17 cellular contexts compared by ENCODE assay signal in the genomic region with DNA sequence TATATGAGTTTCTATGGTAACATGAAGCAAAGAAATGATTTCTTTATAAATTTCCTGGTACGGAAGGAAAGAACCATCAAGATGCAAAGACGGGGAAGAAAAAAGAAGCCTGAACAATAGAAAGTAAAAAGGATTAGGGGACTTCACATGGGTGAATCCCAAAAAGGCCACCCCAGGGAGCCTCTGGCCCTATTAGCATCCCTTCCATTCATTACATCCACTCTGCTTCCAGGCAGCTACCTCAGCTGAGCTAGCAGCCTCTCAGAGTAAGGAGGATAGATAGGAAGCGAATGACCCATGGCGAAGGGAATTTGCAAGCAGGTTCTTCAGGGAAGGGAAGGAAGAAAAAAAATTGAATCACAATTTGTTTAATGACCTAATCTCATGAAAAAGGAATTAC.
A peak's percentile ranks its signal among the peaks of the same experiment; 100 is the strongest.
DNase-seq lines count a peak whose midpoint lies in the region; ATAC-seq and TF ChIP-seq lines count a peak whose summit lies in the region.
"Had no signal": no experiment of that assay in that cellular context is flagged by ENCODE, and none has a peak within 500 bp of the region (broad histone marks: within the 10 kb centered on the region; RNA-seq: fewer than 3 reads in every experiment).

No MANE protein-coding gene starts in this region.

- no peaks in the 10 kb centered on the region for H3K79me1 ChIP-seq in neuronal stem cell (ENCODE audit: low read depth, low read length)

- H3K27ac ChIP-seq in HUES64 (ENCODE audit: low read depth, low read length) (peak overlapping the region; percentile 92), iPS-20b (ENCODE audit: low read length) (no peak overlapping the region), neuronal stem cell (replicated peaks; ENCODE audit: low read length) (peak overlapping the region; percentile 84), body of pancreas (no peak overlapping the region)

- no peak overlapping the region for H3K4me2 ChIP-seq in neuronal stem cell (ENCODE audit: insufficient read depth, low read length, poor library complexity, severe bottlenecking)

- H2BK5ac ChIP-seq in neuronal stem cell (ENCODE audit: low read length): no peak overlapping the region

- peaks cover 31% of the 10 kb centered on the region for H3K4me1 Mint-ChIP-seq in glutamatergic neuron (ENCODE audit: low read depth, unreplicated experiment)
- H3K4me1 Mint-ChIP-seq: CD4-positive, CD25-positive, alpha-beta regulatory T cell; IgD-negative memory B cell had no signal

- no peak overlapping the region for H4K91ac ChIP-seq in neuronal stem cell (ENCODE audit: low read depth, low read length, poor library complexity)

- peak overlapping the region; percentile 0 for H3K27ac Mint-ChIP-seq in glutamatergic neuron (ENCODE audit: unreplicated experiment)
- H3K27ac Mint-ChIP-seq: CD4-positive, CD25-positive, alpha-beta regulatory T cell; IgD-negative memory B cell had no signal

- H3K4me3 ChIP-seq in HUES64 (ENCODE audit: low read length) (peak overlapping the region; percentile 26), iPS-20b (ENCODE audit: low read length) (peak overlapping the region; percentile 49; the same call in 1 of the 2 replicates), neuronal stem cell (ENCODE audit: low read length in 2 of 2) (no peak overlapping the region), body of pancreas (no peak overlapping the region), HAP-1 (no peak overlapping the region)

- H2AK5ac ChIP-seq in neuronal stem cell (ENCODE audit: low read depth, low read length): no peak overlapping the region

- no peak overlapping the region for H4K8ac ChIP-seq in neuronal stem cell (ENCODE audit: low read depth, low read length)

- H3K18ac ChIP-seq in neuronal stem cell (ENCODE audit: low read length): no peak overlapping the region

- H3K36me3 ChIP-seq in HUES64 (ENCODE audit: insufficient read depth, low read length): peaks cover 8% of the 10 kb centered on the region; the same call in 1 of the 2 replicates
- H3K36me3 ChIP-seq in iPS-20b (ENCODE audit: insufficient read depth, low read depth, low read length): no peaks in the 10 kb centered on the region
- no peaks in the 10 kb centered on the region for H3K36me3 ChIP-seq in neuronal stem cell (replicated peaks in 1 of 2; ENCODE audit: control insufficient read depth in 2 of 2, insufficient read depth in 2 of 2, low read length in 2 of 2)
- no peaks in the 10 kb centered on the region for H3K36me3 ChIP-seq in body of pancreas (replicated peaks in 1 of 2; ENCODE audit: insufficient read depth in 1 of 2, low read depth in 2 of 2)
- no peaks in the 10 kb centered on the region for H3K36me3 ChIP-seq in HAP-1 (replicated peaks)

- H3K9me3 ChIP-seq in HUES64 (ENCODE audit: insufficient read depth, low read depth, low read length) (peaks cover 15% of the 10 kb centered on the region), iPS-20b (ENCODE audit: insufficient read depth, low read depth, low read length) (peaks cover 14% of the 10 kb centered on the region), neuronal stem cell (replicated peaks in 1 of 2; ENCODE audit: control insufficient read depth in 2 of 2, insufficient read depth in 1 of 2, low read depth in 1 of 2, low read length in 2 of 2) (peaks cover 0 to 2% of the 10 kb centered on the region in 2 donors), body of pancreas (no peaks in the 10 kb centered on the region), HAP-1 (peaks cover 2% of the 10 kb centered on the region; the same call in 1 of the 2 replicates)

- no peak for ATAC-seq in body of pancreas

- no peak overlapping the region for H3K4ac ChIP-seq in neuronal stem cell (ENCODE audit: low read length)

- no peak overlapping the region for H3K14ac ChIP-seq in neuronal stem cell (ENCODE audit: low read length)

- intact Hi-C loops in body of pancreas (cut with DNase I): no loop called here

- no peak overlapping the region for H2BK15ac ChIP-seq in neuronal stem cell (ENCODE audit: low read length)

- H3K27me3 Mint-ChIP-seq in glutamatergic neuron (ENCODE audit: unreplicated experiment): peaks cover 1% of the 10 kb centered on the region
- H3K27me3 Mint-ChIP-seq: CD4-positive, CD25-positive, alpha-beta regulatory T cell; IgD-negative memory B cell had no signal

- no peak overlapping the region for H2BK120ac ChIP-seq in neuronal stem cell (ENCODE audit: low read depth, low read length)

- TF ChIP-seq CTCF in glutamatergic neuron (IDR thresholded peaks at IDR 0.05; ENCODE audit: partially characterized antibody, unreplicated experiment) (no peak), body of pancreas (IDR thresholded peaks at IDR 0.05) (no peak)

- H3K4me3 Mint-ChIP-seq in glutamatergic neuron (ENCODE audit: unreplicated experiment): no peak overlapping the region
- H3K4me3 Mint-ChIP-seq: CD4-positive, CD25-positive, alpha-beta regulatory T cell; IgD-negative memory B cell had no signal

- H3K27me3 ChIP-seq in HUES64 (ENCODE audit: insufficient read depth, low read length) (no peaks in the 10 kb centered on the region), iPS-20b (ENCODE audit: insufficient read depth, low read length) (no peaks in the 10 kb centered on the region), neuronal stem cell (ENCODE audit: control insufficient read depth in 3 of 3, insufficient read depth in 3 of 3, low read depth in 1 of 3, low read length in 3 of 3) (no peaks in the 10 kb centered on the region), body of pancreas (no peaks in the 10 kb centered on the region), HAP-1 (ENCODE audit: low read depth) (no peaks in the 10 kb centered on the region)

- WGBS in HUES64: 7% methylated on average over 4 of the region's 4 CpGs
- no CpG with 5 or more reads among the region's 4 CpGs for WGBS in neuronal stem cell (ENCODE audit: extremely low coverage in 2 of 2, insufficient read length in 2 of 2, insufficient replicate concordance in 1 of 2), 2 donors
- 62% methylated on average over 4 of the region's 4 CpGs for WGBS in body of pancreas, 2 donors

- DNase-seq in glutamatergic neuron (no peak), neuronal stem cell (ENCODE audit: low spot score) (peak; percentile 49), body of pancreas (no peak), amniotic stem cell (lab: John Stamatoyannopoulos, UW) (no peak), HAP-1 (ENCODE audit: low spot score in 2 of 2) (no peak)
- DNase-seq: CD4-positive, CD25-positive, alpha-beta regulatory T cell; DMS79; MV-4-11; NCI-H1694; NCI-H2081 treated with DMSO at 0.1 percent for 48 hours; NCI-H2171 treated with DMSO at 0.1 percent for 48 hours; NCI-H524 treated with DMSO at 0.1 percent for 48 hours; NCI-H82; Right ventricle myocardium superior had no signal

- H3K4me1 ChIP-seq in HUES64 (ENCODE audit: insufficient read depth, low read length) (peaks cover 51% of the 10 kb centered on the region), iPS-20b (ENCODE audit: insufficient read depth, low read length) (peaks cover 44% of the 10 kb centered on the region), neuronal stem cell (ENCODE audit: control insufficient read depth in 2 of 2, insufficient read depth in 1 of 2, low read depth in 1 of 2, low read length in 2 of 2) (peaks cover 0 to 11% of the 10 kb centered on the region in 2 donors), body of pancreas (no peaks in the 10 kb centered on the region), HAP-1 (peaks cover 11% of the 10 kb centered on the region)

- no peak overlapping the region for H3K23ac ChIP-seq in neuronal stem cell (ENCODE audit: low read depth, low read length, poor library complexity)

- H2AFZ ChIP-seq in neuronal stem cell (ENCODE audit: low read length): no peak overlapping the region

- H2BK12ac ChIP-seq in neuronal stem cell (ENCODE audit: low read length): no peak overlapping the region

- H3K9me3 Mint-ChIP-seq in glutamatergic neuron (ENCODE audit: unreplicated experiment): peaks cover 11% of the 10 kb centered on the region

- no peak for TF ChIP-seq POLR2A in body of pancreas (IDR thresholded peaks at IDR 0.05)

- in situ Hi-C loops in HAP-1 (cut with MboI; ENCODE audit: low sequenced_read_pairs): no loop called here

- H3K9ac ChIP-seq in HUES64 (ENCODE audit: low read depth, low read length): peak overlapping the region; percentile 44
- H3K9ac ChIP-seq in iPS-20b (ENCODE audit: low read depth, low read length): peak overlapping the region; percentile 56; the same call in 1 of the 2 replicates
- H3K9ac ChIP-seq in neuronal stem cell (ENCODE audit: low read depth, low read length, poor library complexity): no peak overlapping the region

- peaks cover 6% of the 10 kb centered on the region for H3K36me3 Mint-ChIP-seq in glutamatergic neuron (ENCODE audit: unreplicated experiment)
- H3K36me3 Mint-ChIP-seq: CD4-positive, CD25-positive, alpha-beta regulatory T cell; IgD-negative memory B cell had no signal

Comparison
In these comparisons a context has a peak if more than half of its experiments do, and no peak if none do; other contexts are left out.
1. H3K27ac ChIP-seq: peak in HUES64 (single experiment) and neuronal stem cell (single experiment); none in iPS-20b (single experiment) and body of pancreas (0 of 4).
2. H3K4me3 ChIP-seq: peak in HUES64 (single experiment) and iPS-20b (single experiment); none in neuronal stem cell (0 of 2), body of pancreas (0 of 2) and HAP-1 (single experiment).